In genomic region chr7:105952917-105953595, GRCh38 we compare ENCODE assay signal across 2 cellular contexts.
A peak's percentile ranks its signal among the peaks of the same experiment; 100 is the strongest.
TF ChIP-seq lines count a peak whose summit lies in the region.

No MANE protein-coding gene starts in this region.

TF ChIP-seq in SK-N-SH, 30 proteins besides CTCF, POLR2A, EP300 and RAD21 (continued from another document):
- TF ChIP-seq SIN3A (IDR thresholded peaks at IDR 0.05; ENCODE audit: borderline replicate concordance, low read depth, low read length) = no peak
- peak; percentile 45; the same call in 1 of the 2 replicates for TF ChIP-seq RCOR1 (IDR thresholded peaks at IDR 0.05; ENCODE audit: low read length)
- no peak for TF ChIP-seq ELF1 (IDR thresholded peaks at IDR 0.05)
- peak; percentile 83 for TF ChIP-seq FOXJ3 (CRISPR knock-in tag; IDR thresholded peaks at IDR 0.05)
- TF ChIP-seq PBX3 (IDR thresholded peaks at IDR 0.05) = no peak
- no peak for TF ChIP-seq TEAD4 (IDR thresholded peaks at IDR 0.05; ENCODE audit: borderline replicate concordance, insufficient read depth)
- TF ChIP-seq USF1 (IDR thresholded peaks at IDR 0.05; ENCODE audit: borderline replicate concordance, low read depth) = no peak
- peak; percentile 51 for TF ChIP-seq CHD2 (IDR thresholded peaks at IDR 0.05; ENCODE audit: low read length, partially characterized antibody)
- no peak for TF ChIP-seq SMC3 (IDR thresholded peaks at IDR 0.05; ENCODE audit: low read depth, low read length)

TF ChIP-seq in SK-N-SH treated with all-trans-retinoic acid at 6 μM for 48 hours, 23 proteins besides CTCF, POLR2A, EP300 and RAD21 (continued from another document):
- no peak for TF ChIP-seq TOX (CRISPR knock-in tag; IDR thresholded peaks at IDR 0.05; ENCODE audit: borderline replicate concordance)
- no peak for TF ChIP-seq RARB (CRISPR knock-in tag; IDR thresholded peaks at IDR 0.05)
- no peak for TF ChIP-seq ZFP3 (CRISPR knock-in tag; IDR thresholded peaks at IDR 0.05)
- TF ChIP-seq SNAI2 (CRISPR knock-in tag; IDR thresholded peaks at IDR 0.05) = no peak
- no peak for TF ChIP-seq CREB5 (CRISPR knock-in tag; IDR thresholded peaks at IDR 0.05; ENCODE audit: low read depth)
- no peak for TF ChIP-seq ISL1 (CRISPR knock-in tag; IDR thresholded peaks at IDR 0.05)
- TF ChIP-seq ZNF565 (CRISPR knock-in tag; conservative IDR thresholded peaks at IDR 0.05; ENCODE audit: low read depth) = no peak
